Comparison of ENCODE assay signal across 24 cellular contexts in the genomic region with DNA sequence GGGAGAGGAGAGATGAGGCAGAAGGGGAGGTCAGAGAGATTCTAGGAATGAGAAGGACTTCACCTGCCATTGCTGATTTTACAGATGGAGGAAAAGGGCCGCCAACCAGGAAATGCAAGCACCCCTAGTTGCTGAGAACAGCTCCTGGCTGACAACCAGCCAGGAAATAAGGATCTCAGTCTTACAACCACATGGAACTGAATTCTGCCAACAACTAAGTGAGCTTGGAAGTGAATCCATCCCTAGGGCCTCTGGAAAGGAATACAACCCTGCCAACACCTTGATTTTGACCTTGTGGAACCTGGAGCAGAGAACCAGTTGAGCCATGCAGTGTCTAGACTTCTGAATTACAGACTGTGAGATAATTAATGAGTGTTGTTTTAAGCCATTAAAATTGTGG.
A peak's percentile ranks its signal among the peaks of the same experiment; 100 is the strongest.
DNase-seq lines count a peak whose midpoint lies in the region; ATAC-seq and TF ChIP-seq lines count a peak whose summit lies in the region.
"Had no signal": no experiment of that assay in that cellular context is flagged by ENCODE, and none has a peak within 500 bp of the region (broad histone marks: within the 10 kb centered on the region; RNA-seq: fewer than 3 reads in every experiment).

No MANE protein-coding gene starts in this region.

- H3K27ac Mint-ChIP-seq in chondrocyte (ENCODE audit: unreplicated experiment) = peak overlapping the region; percentile 29
- H3K27ac Mint-ChIP-seq: B cell; CD4-positive, CD25-positive, alpha-beta regulatory T cell; CD8-positive, alpha-beta T cell; GM23338; HFFc6 had no signal

- peaks cover 3% of the 10 kb centered on the region for H3K27me3 Mint-ChIP-seq in chondrocyte (ENCODE audit: low read depth)
- H3K27me3 Mint-ChIP-seq: B cell had no signal

- H3K9me3 ChIP-seq in MM.1S (replicated peaks; ENCODE audit: insufficient read depth, low read length) = no peaks in the 10 kb centered on the region
- H3K9me3 ChIP-seq: BLaER1, Caco-2, HAP-1 had no signal

- no peak overlapping the region for H3K4me3 ChIP-seq in AG10803 (ENCODE audit: low read length)
- H3K4me3 ChIP-seq in MM.1S (ENCODE audit: low read length) = no peak overlapping the region
- H3K4me3 ChIP-seq: BLaER1, GM12878, GM23338, HAP-1 had no signal

- peaks cover 4% of the 10 kb centered on the region for H3K9me3 Mint-ChIP-seq in chondrocyte (ENCODE audit: low read depth)
- H3K9me3 Mint-ChIP-seq: CD8-positive, alpha-beta T cell; HFFc6 had no signal

- no peak for TF ChIP-seq CTCF in AG10803 (conservative IDR thresholded peaks at IDR 0.05; ENCODE audit: low read length)
- TF ChIP-seq CTCF in chondrocyte (IDR thresholded peaks at IDR 0.05) = no peak
- no peak for TF ChIP-seq CTCF in MM.1S (IDR thresholded peaks at IDR 0.05; ENCODE audit: low read length)

- no peaks in the 10 kb centered on the region for H3K79me2 ChIP-seq in MM.1S (ENCODE audit: low read length)

- peaks cover 7% of the 10 kb centered on the region for H3K4me1 Mint-ChIP-seq in chondrocyte (ENCODE audit: low read depth)
- H3K4me1 Mint-ChIP-seq: CD4-positive, CD25-positive, alpha-beta regulatory T cell; GM23338 had no signal

- H3K4me1 ChIP-seq in MM.1S (ENCODE audit: low read length) = no peaks in the 10 kb centered on the region
- H3K4me1 ChIP-seq: BLaER1, HAP-1 had no signal

- no peaks in the 10 kb centered on the region for H4K20me1 ChIP-seq in MM.1S (ENCODE audit: insufficient read depth, low read length)
- H4K20me1 ChIP-seq: BLaER1 had no signal

- ATAC-seq in left colon (peak; percentile 29), HG03571 (IDR thresholded peaks at IDR 0.05; ENCODE audit: unreplicated experiment) (no peak), Right ventricle myocardium inferior (no peak), GM21723 (IDR thresholded peaks at IDR 0.05; ENCODE audit: unreplicated experiment) (no peak)
- ATAC-seq: CD8-positive, alpha-beta T cell; GM12878; GM23338 had no signal

- no peaks in the 10 kb centered on the region for H3K36me3 Mint-ChIP-seq in chondrocyte (ENCODE audit: low read depth)
- H3K36me3 Mint-ChIP-seq: CD4-positive, CD25-positive, alpha-beta regulatory T cell; CD8-positive, alpha-beta T cell had no signal

- no peak overlapping the region for H3K27ac ChIP-seq in MM.1S (ENCODE audit: low read length)
- H3K27ac ChIP-seq: 22Rv1, BLaER1, C4-2B had no signal

- no peak overlapping the region for H3K4me3 Mint-ChIP-seq in chondrocyte (ENCODE audit: unreplicated experiment)
- H3K4me3 Mint-ChIP-seq: B cell; CD4-positive, CD25-positive, alpha-beta regulatory T cell; CD8-positive, alpha-beta T cell; GM23338; HFFc6 had no signal

- no peak overlapping the region for H2AFZ ChIP-seq in MM.1S (ENCODE audit: low read length)
- H2AFZ ChIP-seq: GM23338 had no signal

- DNase-seq in AG10803 (ENCODE audit: low read depth) = peak; percentile 53
- peak; percentile 14 for DNase-seq in NCI-H69 (lab: John Stamatoyannopoulos, UW)
- DNase-seq in chondrocyte (ENCODE audit: low spot score) = no peak
- DNase-seq in left colon = no peak
- no peak for DNase-seq in Right ventricle myocardium inferior (ENCODE audit: missing footprints)
- DNase-seq in MM.1S = no peak
- DNase-seq: ACHN; Caco-2; CD4-positive, CD25-positive, alpha-beta regulatory T cell; CD8-positive, alpha-beta T cell; DMS 273 treated with DMSO at 0.1 percent for 48 hours; DMS79; EL; GDM1; HFFc6 had no signal

- H3K4me2 ChIP-seq in MM.1S (ENCODE audit: low read depth, low read length) = no peak overlapping the region
- H3K4me2 ChIP-seq: BLaER1, GM23338 had no signal

- intact Hi-C loops in left colon (cut with DNase I, micrococcal nuclease) = no loop called here
- intact Hi-C loops in Right ventricle myocardium inferior (cut with DNase I) = no loop called here

- H3F3A ChIP-seq in MM.1S (ENCODE audit: insufficient read depth, low read length) = no peaks in the 10 kb centered on the region

- H3K9me2 ChIP-seq in MM.1S (replicated peaks; ENCODE audit: insufficient read depth, low read length) = no peaks in the 10 kb centered on the region

- H3K36me3 ChIP-seq in MM.1S (replicated peaks; ENCODE audit: insufficient read depth, low read length) = no peaks in the 10 kb centered on the region
- H3K36me3 ChIP-seq: BLaER1, HAP-1 had no signal

- H3K27me3 ChIP-seq in MM.1S (replicated peaks; ENCODE audit: insufficient read depth, low read length) = no peaks in the 10 kb centered on the region
- H3K27me3 ChIP-seq: BLaER1 had no signal

- H3K9ac ChIP-seq in MM.1S (ENCODE audit: low read length) = no peak overlapping the region
- H3K9ac ChIP-seq: BLaER1 had no signal

Comparison
In these comparisons a context has a peak if more than half of its experiments do, and no peak if none do; other contexts are left out.
1. DNase-seq: peak in AG10803 (single experiment) and NCI-H69 (single experiment); none in chondrocyte (single experiment), left colon (0 of 2), Right ventricle myocardium inferior (single experiment) and MM.1S (single experiment).